1 cellular context compared by ENCODE assay signal in genomic region chr14:52845079-52845478, GRCh38.
TF ChIP-seq lines count a peak whose summit lies in the region.

No MANE protein-coding gene starts in this region.

TF ChIP-seq in SK-N-SH, 30 proteins besides CTCF, POLR2A, EP300 and RAD21 (continued from another document):
- TF ChIP-seq, protein P1, sequence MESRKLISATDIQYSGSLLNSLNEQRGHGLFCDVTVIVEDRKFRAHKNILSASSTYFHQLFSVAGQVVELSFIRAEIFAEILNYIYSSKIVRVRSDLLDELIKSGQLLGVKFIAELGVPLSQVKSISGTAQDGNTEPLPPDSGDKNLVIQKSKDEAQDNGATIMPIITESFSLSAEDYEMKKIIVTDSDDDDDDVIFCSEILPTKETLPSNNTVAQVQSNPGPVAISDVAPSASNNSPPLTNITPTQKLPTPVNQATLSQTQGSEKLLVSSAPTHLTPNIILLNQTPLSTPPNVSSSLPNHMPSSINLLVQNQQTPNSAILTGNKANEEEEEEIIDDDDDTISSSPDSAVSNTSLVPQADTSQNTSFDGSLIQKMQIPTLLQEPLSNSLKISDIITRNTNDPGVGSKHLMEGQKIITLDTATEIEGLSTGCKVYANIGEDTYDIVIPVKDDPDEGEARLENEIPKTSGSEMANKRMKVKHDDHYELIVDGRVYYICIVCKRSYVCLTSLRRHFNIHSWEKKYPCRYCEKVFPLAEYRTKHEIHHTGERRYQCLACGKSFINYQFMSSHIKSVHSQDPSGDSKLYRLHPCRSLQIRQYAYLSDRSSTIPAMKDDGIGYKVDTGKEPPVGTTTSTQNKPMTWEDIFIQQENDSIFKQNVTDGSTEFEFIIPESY (IDR thresholded peaks at IDR 0.05; ENCODE audit: borderline replicate concordance, low read depth) = no peak
- TF ChIP-seq, protein P2, sequence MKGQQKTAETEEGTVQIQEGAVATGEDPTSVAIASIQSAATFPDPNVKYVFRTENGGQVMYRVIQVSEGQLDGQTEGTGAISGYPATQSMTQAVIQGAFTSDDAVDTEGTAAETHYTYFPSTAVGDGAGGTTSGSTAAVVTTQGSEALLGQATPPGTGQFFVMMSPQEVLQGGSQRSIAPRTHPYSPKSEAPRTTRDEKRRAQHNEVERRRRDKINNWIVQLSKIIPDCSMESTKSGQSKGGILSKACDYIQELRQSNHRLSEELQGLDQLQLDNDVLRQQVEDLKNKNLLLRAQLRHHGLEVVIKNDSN (IDR thresholded peaks at IDR 0.05; ENCODE audit: borderline replicate concordance, low read depth) = no peak
- TF ChIP-seq, protein P3, sequence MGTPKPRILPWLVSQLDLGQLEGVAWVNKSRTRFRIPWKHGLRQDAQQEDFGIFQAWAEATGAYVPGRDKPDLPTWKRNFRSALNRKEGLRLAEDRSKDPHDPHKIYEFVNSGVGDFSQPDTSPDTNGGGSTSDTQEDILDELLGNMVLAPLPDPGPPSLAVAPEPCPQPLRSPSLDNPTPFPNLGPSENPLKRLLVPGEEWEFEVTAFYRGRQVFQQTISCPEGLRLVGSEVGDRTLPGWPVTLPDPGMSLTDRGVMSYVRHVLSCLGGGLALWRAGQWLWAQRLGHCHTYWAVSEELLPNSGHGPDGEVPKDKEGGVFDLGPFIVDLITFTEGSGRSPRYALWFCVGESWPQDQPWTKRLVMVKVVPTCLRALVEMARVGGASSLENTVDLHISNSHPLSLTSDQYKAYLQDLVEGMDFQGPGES (IDR thresholded peaks at IDR 0.05; ENCODE audit: low read depth, low read length) = no peak
- TF ChIP-seq RXRA (IDR thresholded peaks at IDR 0.05; ENCODE audit: borderline replicate concordance, low read depth) = no peak
TF ChIP-seq in SK-N-SH: peak in this region for 0.
